Comparison of ENCODE assay signal across 1 cellular context in the genomic region with DNA sequence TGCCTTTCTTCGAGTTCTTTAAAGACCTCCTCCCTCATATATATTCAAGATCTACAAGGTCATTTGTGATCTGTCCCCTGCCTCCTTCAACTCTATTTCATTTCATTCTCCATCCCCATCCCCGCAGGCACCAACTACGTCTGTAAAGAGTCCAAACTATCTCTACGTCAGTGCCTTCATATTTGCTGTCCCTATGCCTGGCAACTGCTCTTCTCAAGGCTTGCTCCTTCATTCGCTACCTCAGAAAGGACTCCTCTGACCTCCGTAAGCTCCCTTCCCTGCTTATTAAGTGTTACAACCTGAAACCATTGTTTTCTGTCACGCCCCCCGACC.
TF ChIP-seq lines count a peak whose summit lies in the region.

No MANE protein-coding gene starts in this region.

TF ChIP-seq in A549, 52 proteins besides CTCF, POLR2A, EP300 and RAD21 (continued from another document):
- TF ChIP-seq, protein P1, sequence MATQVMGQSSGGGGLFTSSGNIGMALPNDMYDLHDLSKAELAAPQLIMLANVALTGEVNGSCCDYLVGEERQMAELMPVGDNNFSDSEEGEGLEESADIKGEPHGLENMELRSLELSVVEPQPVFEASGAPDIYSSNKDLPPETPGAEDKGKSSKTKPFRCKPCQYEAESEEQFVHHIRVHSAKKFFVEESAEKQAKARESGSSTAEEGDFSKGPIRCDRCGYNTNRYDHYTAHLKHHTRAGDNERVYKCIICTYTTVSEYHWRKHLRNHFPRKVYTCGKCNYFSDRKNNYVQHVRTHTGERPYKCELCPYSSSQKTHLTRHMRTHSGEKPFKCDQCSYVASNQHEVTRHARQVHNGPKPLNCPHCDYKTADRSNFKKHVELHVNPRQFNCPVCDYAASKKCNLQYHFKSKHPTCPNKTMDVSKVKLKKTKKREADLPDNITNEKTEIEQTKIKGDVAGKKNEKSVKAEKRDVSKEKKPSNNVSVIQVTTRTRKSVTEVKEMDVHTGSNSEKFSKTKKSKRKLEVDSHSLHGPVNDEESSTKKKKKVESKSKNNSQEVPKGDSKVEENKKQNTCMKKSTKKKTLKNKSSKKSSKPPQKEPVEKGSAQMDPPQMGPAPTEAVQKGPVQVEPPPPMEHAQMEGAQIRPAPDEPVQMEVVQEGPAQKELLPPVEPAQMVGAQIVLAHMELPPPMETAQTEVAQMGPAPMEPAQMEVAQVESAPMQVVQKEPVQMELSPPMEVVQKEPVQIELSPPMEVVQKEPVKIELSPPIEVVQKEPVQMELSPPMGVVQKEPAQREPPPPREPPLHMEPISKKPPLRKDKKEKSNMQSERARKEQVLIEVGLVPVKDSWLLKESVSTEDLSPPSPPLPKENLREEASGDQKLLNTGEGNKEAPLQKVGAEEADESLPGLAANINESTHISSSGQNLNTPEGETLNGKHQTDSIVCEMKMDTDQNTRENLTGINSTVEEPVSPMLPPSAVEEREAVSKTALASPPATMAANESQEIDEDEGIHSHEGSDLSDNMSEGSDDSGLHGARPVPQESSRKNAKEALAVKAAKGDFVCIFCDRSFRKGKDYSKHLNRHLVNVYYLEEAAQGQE (IDR thresholded peaks at IDR 0.05), result no peak
- TF ChIP-seq FOXS1 (CRISPR knock-in tag; IDR thresholded peaks at IDR 0.05) (no peak), EHMT2 (IDR thresholded peaks at IDR 0.05; ENCODE audit: low read depth) (no peak), SMC3 (IDR thresholded peaks at IDR 0.05) (no peak), HDAC2 (IDR thresholded peaks at IDR 0.05) (no peak), NPAS2 (CRISPR knock-in tag; IDR thresholded peaks at IDR 0.05; ENCODE audit: borderline replicate concordance) (no peak), EHF (CRISPR knock-in tag; IDR thresholded peaks at IDR 0.05) (no peak), NFE2L2 (conservative IDR thresholded peaks at IDR 0.05; ENCODE audit: low read length) (no peak), ZSCAN20 (CRISPR knock-in tag; IDR thresholded peaks at IDR 0.05) (no peak), CBX2 (IDR thresholded peaks at IDR 0.05; ENCODE audit: borderline replicate concordance, low read depth) (no peak)
- TF ChIP-seq, protein P2, sequence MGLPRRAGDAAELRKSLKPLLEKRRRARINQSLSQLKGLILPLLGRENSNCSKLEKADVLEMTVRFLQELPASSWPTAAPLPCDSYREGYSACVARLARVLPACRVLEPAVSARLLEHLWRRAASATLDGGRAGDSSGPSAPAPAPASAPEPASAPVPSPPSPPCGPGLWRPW (IDR thresholded peaks at IDR 0.05), result no peak
- TF ChIP-seq, protein P3, sequence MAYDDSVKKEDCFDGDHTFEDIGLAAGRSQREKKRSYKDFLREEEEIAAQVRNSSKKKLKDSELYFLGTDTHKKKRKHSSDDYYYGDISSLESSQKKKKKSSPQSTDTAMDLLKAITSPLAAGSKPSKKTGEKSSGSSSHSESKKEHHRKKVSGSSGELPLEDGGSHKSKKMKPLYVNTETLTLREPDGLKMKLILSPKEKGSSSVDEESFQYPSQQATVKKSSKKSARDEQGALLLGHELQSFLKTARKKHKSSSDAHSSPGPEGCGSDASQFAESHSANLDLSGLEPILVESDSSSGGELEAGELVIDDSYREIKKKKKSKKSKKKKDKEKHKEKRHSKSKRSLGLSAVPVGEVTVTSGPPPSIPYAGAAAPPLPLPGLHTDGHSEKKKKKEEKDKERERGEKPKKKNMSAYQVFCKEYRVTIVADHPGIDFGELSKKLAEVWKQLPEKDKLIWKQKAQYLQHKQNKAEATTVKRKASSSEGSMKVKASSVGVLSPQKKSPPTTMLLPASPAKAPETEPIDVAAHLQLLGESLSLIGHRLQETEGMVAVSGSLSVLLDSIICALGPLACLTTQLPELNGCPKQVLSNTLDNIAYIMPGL (CRISPR knock-in tag; IDR thresholded peaks at IDR 0.05; ENCODE audit: borderline replicate concordance), result no peak
TF ChIP-seq in A549: peak in this region for 0.
